Comparison of ENCODE assay signal across 26 cellular contexts in genomic region chr20:7232796-7233195, GRCh38.
"Had no signal": no experiment of that assay in that cellular context is flagged by ENCODE, and none has a peak within 500 bp of the region (broad histone marks: within the 10 kb centered on the region; RNA-seq: fewer than 3 reads in every experiment).

No MANE protein-coding gene starts in this region.

- H3K4me1 ChIP-seq: esophagus muscularis mucosa, heart right ventricle, lower lobe of right lung, neural progenitor cell, parathyroid adenoma, prostate gland, right atrium auricular region, stomach, thyroid gland, vagina had no signal

- H3K4me2 ChIP-seq: neural progenitor cell, smooth muscle cell had no signal

- H3K27ac ChIP-seq: esophagus muscularis mucosa, heart right ventricle, lower lobe of right lung, neural progenitor cell, parathyroid adenoma, prostate gland, right atrium auricular region, stomach, thyroid gland, vagina had no signal

- H3K4me3 ChIP-seq: esophagus muscularis mucosa, heart right ventricle, lower lobe of right lung, mucosa of descending colon, neural progenitor cell, prostate gland, right atrium auricular region, smooth muscle cell, stomach, thyroid gland, vagina had no signal

- H3K9ac ChIP-seq: neural progenitor cell, parathyroid adenoma had no signal

- H3K36me3 ChIP-seq: esophagus muscularis mucosa, heart right ventricle, lower lobe of right lung, neural progenitor cell, prostate gland, right atrium auricular region, stomach, thyroid gland, vagina had no signal

- H2AFZ ChIP-seq: neural progenitor cell, parathyroid adenoma had no signal

- DNase-seq: cortex of kidney; foreskin melanocyte; glutamatergic neuron; heart right ventricle; hippocampal formation; kidney glomerular epithelial cell; left ventricle myocardium superior; lower lobe of right lung; mucosa of descending colon; naive thymus-derived CD4-positive, alpha-beta T cell; stimulated activated CD4-positive, alpha-beta T cell treated with anti-CD3 and anti-CD28 coated beads, Interleukin-12 subunit alpha, Interleukin-12 subunit beta, amount 100 ng/mL, for 4 hours; stimulated activated CD4-positive, alpha-beta T cell treated with anti-CD3 and anti-CD28 coated beads, Interleukin-1b, Interleukin-23, amount 100 ng/mL, for 48 hours; stimulated activated CD4-positive, alpha-beta T cell treated with anti-CD3 and anti-CD28 coated beads, Interleukin-4, amount 100 ng/mL, for 24 hours; stimulated activated naive CD4-positive, alpha-beta T cell treated with Interleukin-2 at 50 U/mL for 16 hours; stomach; thyroid gland; trophoblast cell had no signal

- H3K27me3 ChIP-seq: esophagus muscularis mucosa, heart right ventricle, neural progenitor cell, right atrium auricular region, stomach, thyroid gland, vagina had no signal

- H3K9me3 ChIP-seq: mucosa of descending colon, prostate gland, thyroid gland, vagina had no signal

- ATAC-seq: heart right ventricle; left ventricle myocardium superior; lower lobe of right lung; mucosa of descending colon; naive thymus-derived CD4-positive, alpha-beta T cell; sciatic nerve; stimulated activated effector memory CD8-positive, alpha-beta T cell treated with anti-CD3 and anti-CD28 coated beads, Interleukin-12 subunit alpha, Interleukin-12 subunit beta, amount 100 ng/mL, for 72 hours had no signal

- H3K79me2 ChIP-seq: parathyroid adenoma had no signal
